8 cellular contexts compared by ENCODE assay signal in genomic region chr3:31004025-31004678, GRCh38.
DNase-seq lines count a peak whose midpoint lies in the region; ATAC-seq and TF ChIP-seq lines count a peak whose summit lies in the region.

No MANE protein-coding gene starts in this region.

- H3K9me3 Mint-ChIP-seq in immature natural killer cell, result no peaks in the 10 kb centered on the region

- peak overlapping the region; percentile 48 for H3K27ac ChIP-seq in RWPE2 (ENCODE audit: poor library complexity, severe bottlenecking)
- H3K27ac ChIP-seq in dorsolateral prefrontal cortex, result no peak overlapping the region

- H3K27me3 Mint-ChIP-seq in immature natural killer cell (ENCODE audit: low read depth in 3 of 3), result peaks cover 0 to 2% (median 0%) of the 10 kb centered on the region in 3 donors

- no peak overlapping the region for H3K4me3 ChIP-seq in RWPE2 (ENCODE audit: severe bottlenecking)
- H3K4me3 ChIP-seq in dorsolateral prefrontal cortex, result no peak overlapping the region

- no peaks in the 10 kb centered on the region for H3K27me3 ChIP-seq in RWPE2 (ENCODE audit: insufficient read depth, poor library complexity, severe bottlenecking)
- peaks cover 0 to 5% (median 0%) of the 10 kb centered on the region in 45 donors for H3K27me3 ChIP-seq in dorsolateral prefrontal cortex

- intact Hi-C loops in dorsolateral prefrontal cortex (cut with DNase I), result no loop called here

- no peak overlapping the region for H3K4me3 Mint-ChIP-seq in immature natural killer cell

- ATAC-seq in GM18498 (IDR thresholded peaks at IDR 0.05; ENCODE audit: unreplicated experiment) (peak; percentile 72), HG02610 (IDR thresholded peaks at IDR 0.05; ENCODE audit: unreplicated experiment) (peak; percentile 58), RWPE2 (ENCODE audit: low read depth) (peak; percentile 80)

- H3K4me1 Mint-ChIP-seq in immature natural killer cell, result peaks cover 0 to 1% of the 10 kb centered on the region in 2 donors

- no peaks in the 10 kb centered on the region for H3K9me3 ChIP-seq in RWPE2 (ENCODE audit: severe bottlenecking)

- no peaks in the 10 kb centered on the region for H3K36me3 ChIP-seq in RWPE2 (ENCODE audit: low read depth)

- peaks cover 7% of the 10 kb centered on the region for H3K4me1 ChIP-seq in RWPE2 (ENCODE audit: insufficient read depth, poor library complexity, severe bottlenecking)

- peaks cover 0 to 4% (median 0%) of the 10 kb centered on the region in 3 donors for H3K36me3 Mint-ChIP-seq in immature natural killer cell

- TF ChIP-seq CTCF in RWPE2 (IDR thresholded peaks at IDR 0.05; ENCODE audit: poor library complexity, severe bottlenecking), result no peak
- no peak for TF ChIP-seq CTCF in dorsolateral prefrontal cortex (IDR thresholded peaks at IDR 0.05 in 54 of 56, conservative IDR thresholded peaks at IDR 0.05 in 2 of 56; ENCODE audit: low read depth in 1 of 56, partially characterized antibody in 56 of 56)

- no peak overlapping the region for H3K27ac Mint-ChIP-seq in immature natural killer cell

- DNase-seq in RWPE2 (ENCODE audit: low spot score), result peak; percentile 48
- DNase-seq in kidney glomerular epithelial cell (lab: John Stamatoyannopoulos, UW), result peak; percentile 99
- no peak for DNase-seq in NCI-H69 (lab: John Stamatoyannopoulos, UW)
- DNase-seq in immature natural killer cell, result no peak
- DNase-seq in globus pallidus (ENCODE audit: low spot score), result no peak
- no peak for DNase-seq in dorsolateral prefrontal cortex

Comparison
In these comparisons a context has a peak if more than half of its experiments do, and no peak if none do; other contexts are left out.
1. DNase-seq: peak in RWPE2 (single experiment) and kidney glomerular epithelial cell (single experiment); none in NCI-H69 (single experiment), immature natural killer cell (0 of 3), globus pallidus (single experiment) and dorsolateral prefrontal cortex (0 of 10).
2. Peak in every context shown above with its lines, with median percentiles within 50 percentile points of each other: ATAC-seq.